10 cellular contexts compared by ENCODE assay signal in the genomic region with DNA sequence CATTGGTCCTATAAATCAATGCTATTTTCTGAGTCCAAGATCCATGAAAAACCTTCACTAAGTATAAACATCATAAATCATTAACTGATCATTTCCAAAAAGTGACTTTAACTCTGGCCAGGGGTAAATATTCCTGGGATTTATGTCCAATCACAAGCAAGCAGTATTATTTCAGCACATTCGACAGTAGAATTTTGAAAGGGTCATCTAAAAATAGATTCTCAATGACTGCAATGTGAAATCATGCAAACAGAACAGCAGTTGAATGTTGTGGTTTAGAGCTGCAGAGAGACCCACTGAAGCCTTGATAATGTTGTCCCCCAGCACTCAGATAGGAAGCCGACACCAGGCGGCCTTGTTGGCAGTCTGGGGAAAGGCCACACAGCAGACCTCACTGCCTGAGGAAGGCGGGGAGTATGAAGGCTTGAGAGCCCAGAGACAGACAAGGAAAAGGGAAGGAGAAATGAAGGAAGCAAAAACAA. TPM values are rescaled to one million over a fixed set of nuclear protein-coding genes. Genes with fewer than 3 reads are reported as not detected.
DNase-seq lines count a peak whose midpoint lies in the region; ATAC-seq and TF ChIP-seq lines count a peak whose summit lies in the region.
"Had no signal": no experiment of that assay in that cellular context is flagged by ENCODE, and none has a peak within 500 bp of the region (broad histone marks: within the 10 kb centered on the region; RNA-seq: fewer than 3 reads in every experiment).

No MANE protein-coding gene starts in this region.

- no peaks in the 10 kb centered on the region for H3K9me2 ChIP-seq in DOHH2 (replicated peaks; ENCODE audit: control insufficient read depth, low read length)
- H3K9me2 ChIP-seq in SK-N-SH: no peaks in the 10 kb centered on the region

- TF ChIP-seq CTCF in DOHH2 (IDR thresholded peaks at IDR 0.05; ENCODE audit: low read depth, low read length, poor library complexity, severe bottlenecking) (peak; percentile 32), osteocyte (IDR thresholded peaks at IDR 0.05) (no peak), SK-N-SH (IDR thresholded peaks at IDR 0.05) (no peak)

- 49% methylated on average over 4 of the region's 4 CpGs for WGBS in SK-N-SH (ENCODE audit: low lambda C conversion rate)

- no peak overlapping the region for H3K9ac ChIP-seq in SK-N-SH

- H3K4me1 Mint-ChIP-seq in osteocyte (ENCODE audit: unreplicated experiment): peaks cover 9% of the 10 kb centered on the region

- H3K4me1 ChIP-seq in DOHH2 (ENCODE audit: control insufficient read depth, low read length) (peaks cover 82% of the 10 kb centered on the region), SK-N-SH (ENCODE audit: control insufficient read depth in 1 of 2, insufficient read depth in 2 of 2, low read depth in 1 of 2, low read length in 1 of 2) (no peaks in the 10 kb centered on the region)

- H3F3A ChIP-seq in DOHH2 (ENCODE audit: control insufficient read depth, insufficient read depth) (peaks cover 36% of the 10 kb centered on the region), SK-N-SH (replicated peaks; ENCODE audit: insufficient read depth) (no peaks in the 10 kb centered on the region)

- H3K27ac ChIP-seq in DOHH2 (ENCODE audit: low read depth, low read length) (peak overlapping the region; percentile 99), SK-N-SH (ENCODE audit: low read depth in 2 of 2, low read length in 1 of 2) (no peak overlapping the region)

- DNase-seq in NOMO-1 treated with dmso at 0.1 percent for 144 hours (lab: John Stamatoyannopoulos, UW; ENCODE audit: unreplicated experiment) (peak; percentile 47), fibroblast of peridontal ligament (ENCODE audit: extremely low read depth) (peak; percentile 80), osteocyte (ENCODE audit: extremely low spot score, unreplicated experiment) (no peak), SK-N-SH (no peak), NCI-H1436 treated with DMSO at 0.1 percent for 48 hours (lab: John Stamatoyannopoulos, UW) (no peak)
- DNase-seq in activated naive CD4-positive, alpha-beta T cell treated with anti-CD3 and anti-CD28 coated beads, Interleukin-2, amount 50 U/mL, for 72 hours (ENCODE audit: low spot score in 2 of 2): no peak
- DNase-seq: NCI-H1092 had no signal

- no peak overlapping the region for H2AFZ ChIP-seq in SK-N-SH (ENCODE audit: low read depth)

- POLR2A ChIA-PET in SK-N-SH (lab: Yijun Ruan, JAX): no interaction called here

- TF ChIP-seq RAD21 in SK-N-SH (IDR thresholded peaks at IDR 0.05; ENCODE audit: low read length): no peak

- H3K4me3 Mint-ChIP-seq in osteocyte (ENCODE audit: unreplicated experiment): no peak overlapping the region
- H3K4me3 Mint-ChIP-seq: activated naive CD8-positive, alpha-beta T cell had no signal

- H3K27ac Mint-ChIP-seq in osteocyte (ENCODE audit: unreplicated experiment): peak overlapping the region; percentile 56
- H3K27ac Mint-ChIP-seq in activated naive CD4-positive, alpha-beta T cell treated with anti-CD3 and anti-CD28 coated beads, Interleukin-2, amount 50 U/mL, for 72 hours: no peak overlapping the region
- H3K27ac Mint-ChIP-seq: activated naive CD8-positive, alpha-beta T cell had no signal

- peaks cover 14% of the 10 kb centered on the region for H3K36me3 ChIP-seq in DOHH2 (ENCODE audit: control insufficient read depth, low read length)
- H3K36me3 ChIP-seq in SK-N-SH (replicated peaks in 1 of 2; ENCODE audit: control insufficient read depth in 1 of 2, insufficient read depth in 2 of 2, low read length in 1 of 2): no peaks in the 10 kb centered on the region

- peaks cover 7% of the 10 kb centered on the region for H3K27me3 Mint-ChIP-seq in osteocyte (ENCODE audit: unreplicated experiment)
- H3K27me3 Mint-ChIP-seq: activated naive CD8-positive, alpha-beta T cell had no signal

- peak overlapping the region; percentile 71 for H3K4me2 ChIP-seq in DOHH2 (ENCODE audit: low read length)
- no peak overlapping the region for H3K4me2 ChIP-seq in SK-N-SH

- H3K4me3 ChIP-seq in DOHH2 (ENCODE audit: low read length) (peak overlapping the region; percentile 59), SK-N-SH (ENCODE audit: low read depth in 2 of 2, low read length in 1 of 2) (no peak overlapping the region)

- H3K79me2 ChIP-seq in DOHH2 (ENCODE audit: control insufficient read depth, low read length): peaks cover 5% of the 10 kb centered on the region
- no peaks in the 10 kb centered on the region for H3K79me2 ChIP-seq in SK-N-SH (ENCODE audit: insufficient read depth)

- H4K20me1 ChIP-seq in DOHH2 (ENCODE audit: control insufficient read depth, insufficient read depth, low read depth, low read length): no peaks in the 10 kb centered on the region
- H4K20me1 ChIP-seq in SK-N-SH (ENCODE audit: insufficient read depth): no peaks in the 10 kb centered on the region

- no peak for TF ChIP-seq EP300 in SK-N-SH (IDR thresholded peaks at IDR 0.05; ENCODE audit: borderline replicate concordance in 1 of 2, low read depth in 1 of 2, low read length in 1 of 2)

- H3K9me3 ChIP-seq in DOHH2 (ENCODE audit: control insufficient read depth, insufficient read depth, low read length) (peaks cover 5% of the 10 kb centered on the region; the same call in 1 of the 2 replicates), SK-N-SH (no peaks in the 10 kb centered on the region)

- H3K9me3 Mint-ChIP-seq in osteocyte (ENCODE audit: unreplicated experiment): no peaks in the 10 kb centered on the region
- H3K9me3 Mint-ChIP-seq in activated naive CD4-positive, alpha-beta T cell treated with anti-CD3 and anti-CD28 coated beads, Interleukin-2, amount 50 U/mL, for 72 hours: peaks cover 3 to 9% of the 10 kb centered on the region in 2 donors

- no peaks in the 10 kb centered on the region for H3K27me3 ChIP-seq in DOHH2 (ENCODE audit: control insufficient read depth, low read length)
- H3K27me3 ChIP-seq in SK-N-SH (ENCODE audit: insufficient read depth): no peaks in the 10 kb centered on the region

- no peaks in the 10 kb centered on the region for H3K36me3 Mint-ChIP-seq in osteocyte (ENCODE audit: unreplicated experiment)
- H3K36me3 Mint-ChIP-seq in activated naive CD4-positive, alpha-beta T cell treated with anti-CD3 and anti-CD28 coated beads, Interleukin-2, amount 50 U/mL, for 72 hours: peaks cover 0 to 6% of the 10 kb centered on the region in 2 donors
- H3K36me3 Mint-ChIP-seq: activated naive CD8-positive, alpha-beta T cell had no signal

- ATAC-seq in activated naive CD4-positive, alpha-beta T cell treated with anti-CD3 and anti-CD28 coated beads, Interleukin-2, amount 50 U/mL, for 72 hours: no peak
- ATAC-seq in GM18517 (IDR thresholded peaks at IDR 0.05; ENCODE audit: unreplicated experiment): no peak

- CTCF ChIA-PET in SK-N-SH (lab: Yijun Ruan, JAX): no interaction called here

TF ChIP-seq in SK-N-SH, 30 proteins besides CTCF, POLR2A, EP300 and RAD21:
- TF ChIP-seq GABPA (IDR thresholded peaks at IDR 0.05; ENCODE audit: low read depth) (no peak), SMC3 (IDR thresholded peaks at IDR 0.05; ENCODE audit: low read depth, low read length) (no peak), FOSL2 (IDR thresholded peaks at IDR 0.05; ENCODE audit: borderline replicate concordance, low read depth) (no peak), CHD2 (IDR thresholded peaks at IDR 0.05; ENCODE audit: low read length, partially characterized antibody) (no peak), EZH2phosphoT487 (IDR thresholded peaks at IDR 0.05; ENCODE audit: borderline replicate concordance, low read depth) (no peak), YY1 (IDR thresholded peaks at IDR 0.05; ENCODE audit: low read depth) (no peak), TCF12 (IDR thresholded peaks at IDR 0.05) (no peak)
- TF ChIP-seq, protein P1, sequence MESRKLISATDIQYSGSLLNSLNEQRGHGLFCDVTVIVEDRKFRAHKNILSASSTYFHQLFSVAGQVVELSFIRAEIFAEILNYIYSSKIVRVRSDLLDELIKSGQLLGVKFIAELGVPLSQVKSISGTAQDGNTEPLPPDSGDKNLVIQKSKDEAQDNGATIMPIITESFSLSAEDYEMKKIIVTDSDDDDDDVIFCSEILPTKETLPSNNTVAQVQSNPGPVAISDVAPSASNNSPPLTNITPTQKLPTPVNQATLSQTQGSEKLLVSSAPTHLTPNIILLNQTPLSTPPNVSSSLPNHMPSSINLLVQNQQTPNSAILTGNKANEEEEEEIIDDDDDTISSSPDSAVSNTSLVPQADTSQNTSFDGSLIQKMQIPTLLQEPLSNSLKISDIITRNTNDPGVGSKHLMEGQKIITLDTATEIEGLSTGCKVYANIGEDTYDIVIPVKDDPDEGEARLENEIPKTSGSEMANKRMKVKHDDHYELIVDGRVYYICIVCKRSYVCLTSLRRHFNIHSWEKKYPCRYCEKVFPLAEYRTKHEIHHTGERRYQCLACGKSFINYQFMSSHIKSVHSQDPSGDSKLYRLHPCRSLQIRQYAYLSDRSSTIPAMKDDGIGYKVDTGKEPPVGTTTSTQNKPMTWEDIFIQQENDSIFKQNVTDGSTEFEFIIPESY (IDR thresholded peaks at IDR 0.05; ENCODE audit: borderline replicate concordance, low read depth): no peak
- TF ChIP-seq, protein P2, sequence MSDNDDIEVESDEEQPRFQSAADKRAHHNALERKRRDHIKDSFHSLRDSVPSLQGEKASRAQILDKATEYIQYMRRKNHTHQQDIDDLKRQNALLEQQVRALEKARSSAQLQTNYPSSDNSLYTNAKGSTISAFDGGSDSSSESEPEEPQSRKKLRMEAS (IDR thresholded peaks at IDR 0.05; ENCODE audit: low read depth): no peak

RNA-seq across cellular contexts. Expression of a gene that starts 38.1 kb away (rescaled TPM):
- 40.7 and 47.4 TPM in 2 replicates for total RNA-seq in osteocyte
- 1.0 and 1.3 TPM in 2 replicates for polyA plus RNA-seq in SK-N-SH (2012; rRNA removed)
- 2.2 TPM in 2 replicates for polyA plus RNA-seq in SK-N-SH (2012; cell fraction: cytosol; rRNA removed)
- 0.55 and 0.59 TPM in 2 replicates for polyA plus RNA-seq in SK-N-SH (2012; cell fraction: nucleus; rRNA removed)
- total RNA-seq in activated naive CD4-positive, alpha-beta T cell treated with anti-CD3 and anti-CD28 coated beads, Interleukin-2, amount 50 U/mL, for 72 hours: 100 to 1,000 TPM; 108 to 188 TPM

Comparison
In these comparisons a context has a peak if more than half of its experiments do, and no peak if none do; other contexts are left out.
1. DNase-seq: peak in NOMO-1 treated with dmso at 0.1 percent for 144 hours (single experiment) and fibroblast of peridontal ligament (single experiment); none in osteocyte (single experiment), SK-N-SH (single experiment), activated naive CD4-positive, alpha-beta T cell treated with anti-CD3 and anti-CD28 coated beads, Interleukin-2, amount 50 U/mL, for 72 hours (0 of 2) and NCI-H1436 treated with DMSO at 0.1 percent for 48 hours (single experiment).